ENCODE assay signal across 8 cellular contexts in the genomic region with DNA sequence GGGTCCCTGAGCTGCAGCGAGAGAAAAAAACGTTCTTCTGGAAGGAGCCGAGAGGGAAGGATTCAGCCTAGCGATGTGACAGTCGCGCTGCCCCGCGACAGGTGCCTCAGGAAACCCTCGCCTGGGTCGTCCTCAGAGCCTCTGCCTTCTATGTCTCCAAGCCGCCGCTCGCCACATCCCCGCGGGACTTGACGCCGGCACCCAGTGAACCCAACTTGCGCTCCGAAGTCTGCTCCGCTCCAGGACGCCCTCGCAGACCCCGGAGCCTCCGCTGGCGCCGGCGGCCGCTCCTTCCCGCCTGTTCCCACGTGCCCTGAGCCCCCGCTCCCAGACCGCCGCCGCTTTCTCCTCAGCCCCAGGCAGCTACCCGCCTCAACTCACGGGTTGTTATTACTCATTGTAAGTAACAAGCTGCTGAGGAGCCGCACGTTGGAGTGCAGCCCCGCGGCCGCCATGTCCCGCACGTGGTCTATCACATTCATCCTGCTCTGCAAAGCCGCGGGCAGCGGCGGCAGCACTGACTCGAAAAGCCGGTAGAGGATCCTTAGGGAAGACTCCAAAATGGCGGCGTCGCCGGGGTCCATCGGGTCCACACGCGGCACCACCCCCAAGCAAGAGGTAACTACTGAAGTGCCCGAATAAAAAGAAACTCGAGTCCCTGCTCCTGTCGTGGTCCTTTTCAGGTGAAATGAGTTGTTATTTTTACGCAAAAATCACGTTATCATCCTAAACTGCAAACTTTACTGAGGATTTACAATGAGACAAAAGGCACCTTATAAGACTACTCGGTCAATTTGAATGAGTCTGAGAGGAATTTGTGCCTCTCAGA. TPM values are rescaled to one million over a fixed set of nuclear protein-coding genes. Genes with fewer than 3 reads are reported as not detected.
A peak's percentile ranks its signal among the peaks of the same experiment; 100 is the strongest.
DNase-seq lines count a peak whose midpoint lies in the region; ATAC-seq and TF ChIP-seq lines count a peak whose summit lies in the region.

A gene with protein sequence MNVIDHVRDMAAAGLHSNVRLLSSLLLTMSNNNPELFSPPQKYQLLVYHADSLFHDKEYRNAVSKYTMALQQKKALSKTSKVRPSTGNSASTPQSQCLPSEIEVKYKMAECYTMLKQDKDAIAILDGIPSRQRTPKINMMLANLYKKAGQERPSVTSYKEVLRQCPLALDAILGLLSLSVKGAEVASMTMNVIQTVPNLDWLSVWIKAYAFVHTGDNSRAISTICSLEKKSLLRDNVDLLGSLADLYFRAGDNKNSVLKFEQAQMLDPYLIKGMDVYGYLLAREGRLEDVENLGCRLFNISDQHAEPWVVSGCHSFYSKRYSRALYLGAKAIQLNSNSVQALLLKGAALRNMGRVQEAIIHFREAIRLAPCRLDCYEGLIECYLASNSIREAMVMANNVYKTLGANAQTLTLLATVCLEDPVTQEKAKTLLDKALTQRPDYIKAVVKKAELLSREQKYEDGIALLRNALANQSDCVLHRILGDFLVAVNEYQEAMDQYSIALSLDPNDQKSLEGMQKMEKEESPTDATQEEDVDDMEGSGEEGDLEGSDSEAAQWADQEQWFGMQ (minus strand): TSS at position 563 of the 829 bp plus-strand sequence. CDS start 81 bp downstream, at position 482.

- H3K27me3 ChIP-seq in ACC112 (ENCODE audit: insufficient read depth, low read length) (no peaks in the 10 kb centered on the region), colonic mucosa (no peaks in the 10 kb centered on the region)

- peaks cover 50% of the 10 kb centered on the region for H3K79me2 ChIP-seq in ACC112 (ENCODE audit: control insufficient read depth, insufficient read depth, low read length, unreplicated experiment)

- H3K27ac Mint-ChIP-seq in activated CD4-positive, alpha-beta T cell treated with anti-CD3 and anti-CD28 coated beads, Interleukin-2, amount 10 ng/mL, durations not matched to agents 24 days and 14 days, result peak within 1 kb of the TSS; percentile 98

- H3K4me3 ChIP-seq in ACC112 (ENCODE audit: low read depth, low read length) (peak within 1 kb of the TSS; percentile 99), colonic mucosa (peak within 1 kb of the TSS; percentile 99)

- DNase-seq in NCI-H526 treated with DMSO at 0.1 percent for 48 hours (lab: John Stamatoyannopoulos, UW) (peak; percentile 77), colonic mucosa (peak; percentile 93), left colon (peak; percentile 91 to 93)
- peak; percentile 96 for DNase-seq in activated CD4-positive, alpha-beta T cell treated with anti-CD3 and anti-CD28 coated beads, Interleukin-2, amount 10 ng/mL, durations not matched to agents 24 days and 14 days
- peak; percentile 76 to 78 for DNase-seq in stimulated activated CD4-positive, alpha-beta T cell treated with anti-CD3 and anti-CD28 coated beads, Interleukin-1b, Interleukin-23, amount 100 ng/mL, for 4 hours (ENCODE audit: low read depth in 2 of 2)

- H3K4me1 Mint-ChIP-seq in activated CD4-positive, alpha-beta T cell treated with anti-CD3 and anti-CD28 coated beads, Interleukin-2, amount 10 ng/mL, durations not matched to agents 24 days and 14 days, result peaks cover 15% of the 10 kb centered on the region

- H3K36me3 ChIP-seq in ACC112 (ENCODE audit: insufficient read depth, low read length) (peaks cover 6% of the 10 kb centered on the region; the same call in 1 of the 2 replicates), colonic mucosa (no peaks in the 10 kb centered on the region)

- TF ChIP-seq CTCF in colonic mucosa (IDR thresholded peaks at IDR 0.05), result no peak

- intact Hi-C loops in activated CD4-positive, alpha-beta T cell treated with anti-CD3 and anti-CD28 coated beads, Interleukin-2, amount 10 ng/mL, durations not matched to agents 24 days and 14 days (cut with micrococcal nuclease), result loop anchor here (5.0 kb wide), 1 partner anchor 99 kb away; a partner anchor contains a TSS
- intact Hi-C loops in colonic mucosa (cut with DNase I) (no loop called here), left colon (cut with DNase I, micrococcal nuclease) (no loop called here)

- H3K4me1 ChIP-seq in ACC112 (ENCODE audit: control insufficient read depth, insufficient read depth, low read length, unreplicated experiment), result peaks cover 3% of the 10 kb centered on the region
- peaks cover 7% of the 10 kb centered on the region for H3K4me1 ChIP-seq in colonic mucosa

- peaks cover 22% of the 10 kb centered on the region for H3K36me3 Mint-ChIP-seq in activated CD4-positive, alpha-beta T cell treated with anti-CD3 and anti-CD28 coated beads, Interleukin-2, amount 10 ng/mL, durations not matched to agents 24 days and 14 days (ENCODE audit: low read depth)

- peak within 1 kb of the TSS; percentile 100 for H2AFZ ChIP-seq in ACC112 (ENCODE audit: low read length, unreplicated experiment)

- H3K4me3 Mint-ChIP-seq in activated CD4-positive, alpha-beta T cell treated with anti-CD3 and anti-CD28 coated beads, Interleukin-2, amount 10 ng/mL, durations not matched to agents 24 days and 14 days, result peak within 1 kb of the TSS; percentile 99

- peak within 1 kb of the TSS; percentile 72 to 90 for H3K9ac ChIP-seq in colonic mucosa (ENCODE audit: low read depth in 2 of 2, low read length in 2 of 2)

- H3K27ac ChIP-seq in ACC112 (ENCODE audit: low read depth, low read length) (peak within 1 kb of the TSS; percentile 99), colonic mucosa (peak within 1 kb of the TSS; percentile 91)

- no peaks in the 10 kb centered on the region for H3K9me3 Mint-ChIP-seq in activated CD4-positive, alpha-beta T cell treated with anti-CD3 and anti-CD28 coated beads, Interleukin-2, amount 10 ng/mL, durations not matched to agents 24 days and 14 days

- peak; percentile 68 for ATAC-seq in GM19023 (IDR thresholded peaks at IDR 0.05; ENCODE audit: unreplicated experiment)
- peak; percentile 54 for ATAC-seq in HG03457 (IDR thresholded peaks at IDR 0.05; ENCODE audit: unreplicated experiment)
- peak; percentile 98 for ATAC-seq in left colon

- no peaks in the 10 kb centered on the region for H3K9me3 ChIP-seq in colonic mucosa

- H3K27me3 Mint-ChIP-seq in activated CD4-positive, alpha-beta T cell treated with anti-CD3 and anti-CD28 coated beads, Interleukin-2, amount 10 ng/mL, durations not matched to agents 24 days and 14 days, result no peaks in the 10 kb centered on the region

RNA-seq across cellular contexts. Expression of the gene that starts here (rescaled TPM):
- 71.4 and 77.4 TPM in 2 replicates for total RNA-seq in activated CD4-positive, alpha-beta T cell treated with anti-CD3 and anti-CD28 coated beads, Interleukin-2, amount 10 ng/mL, durations not matched to agents 24 days and 14 days
- total RNA-seq in colonic mucosa (10 to 100 TPM; 22.1 to 40.1 TPM), left colon (10 to 100 TPM; 27.3 to 31.1 TPM)

Comparison
In these comparisons a context has a peak if more than half of its experiments do, and no peak if none do; other contexts are left out.
1. Peak in every context shown above with its lines: DNase-seq, ATAC-seq, H3K4me3 ChIP-seq and H3K27ac ChIP-seq.